In genomic region chr5:158841918-158842317, GRCh38 we compare ENCODE assay signal across 19 cellular contexts.
DNase-seq lines count a peak whose midpoint lies in the region; ATAC-seq and TF ChIP-seq lines count a peak whose summit lies in the region.
"Had no signal": no experiment of that assay in that cellular context is flagged by ENCODE, and none has a peak within 500 bp of the region (broad histone marks: within the 10 kb centered on the region; RNA-seq: fewer than 3 reads in every experiment).

No MANE protein-coding gene starts in this region.

- H3K4me3 ChIP-seq in left ventricle myocardium inferior: no peak overlapping the region
- no peak overlapping the region for H3K4me3 ChIP-seq in tibial artery
- H3K4me3 ChIP-seq: cardiac muscle cell, ovary, smooth muscle cell had no signal

- H3K9me3 ChIP-seq in left ventricle myocardium inferior (replicated peaks) (no peaks in the 10 kb centered on the region), tibial artery (no peaks in the 10 kb centered on the region)
- H3K9me3 ChIP-seq: ovary had no signal

- TF ChIP-seq CTCF in left ventricle myocardium inferior (IDR thresholded peaks at IDR 0.05; ENCODE audit: borderline replicate concordance): no peak
- no peak for TF ChIP-seq CTCF in tibial artery (IDR thresholded peaks at IDR 0.05)

- H3K27me3 ChIP-seq in left ventricle myocardium inferior (ENCODE audit: low read depth) (no peaks in the 10 kb centered on the region), tibial artery (no peaks in the 10 kb centered on the region)
- H3K27me3 ChIP-seq: cardiac muscle cell, foreskin keratinocyte, ovary had no signal

- ATAC-seq in GM21825 (IDR thresholded peaks at IDR 0.05; ENCODE audit: unreplicated experiment) (peak; percentile 62), HG03280 (IDR thresholded peaks at IDR 0.05; ENCODE audit: unreplicated experiment) (peak; percentile 65)
- ATAC-seq: activated CD4-positive, CD25-positive, alpha-beta regulatory T cell treated with anti-CD3 and anti-CD28 coated beads, Interleukin-2, amount 50 U/mL, for 24 hours; foreskin keratinocyte; T-cell had no signal

- H3K4me1 ChIP-seq in left ventricle myocardium inferior: peaks cover 21% of the 10 kb centered on the region
- H3K4me1 ChIP-seq in tibial artery: peaks cover 0 to 68% (median 17%) of the 10 kb centered on the region in 4 donors
- H3K4me1 ChIP-seq: foreskin keratinocyte had no signal

- DNase-seq in left ventricle myocardium inferior: no peak
- DNase-seq in cardiac septum (ENCODE audit: low spot score): no peak
- DNase-seq in tibial artery: no peak
- no peak for DNase-seq in DMS114 treated with DMSO at 0.1 percent for 48 hours (lab: John Stamatoyannopoulos, UW; ENCODE audit: unreplicated experiment)
- no peak for DNase-seq in GM03348 (ENCODE audit: low spot score)
- no peak for DNase-seq in NOMO-1 treated with dmso at 0.1 percent for 144 hours (lab: John Stamatoyannopoulos, UW; ENCODE audit: unreplicated experiment)
- DNase-seq: 8988T; effector memory CD4-positive, alpha-beta T cell; foreskin keratinocyte; H7; NCI-H2029; NCI-H526; ovary; T-cell had no signal

- intact Hi-C loops in left ventricle myocardium inferior (cut with micrococcal nuclease) (no loop called here), cardiac septum (cut with DNase I) (no loop called here), tibial artery (cut with DNase I; ENCODE audit: low total_unique reads) (no loop called here)

- H3K36me3 ChIP-seq in left ventricle myocardium inferior (no peaks in the 10 kb centered on the region), tibial artery (no peaks in the 10 kb centered on the region)
- H3K36me3 ChIP-seq: cardiac muscle cell, ovary had no signal

- peak overlapping the region; percentile 61 for H3K27ac ChIP-seq in left ventricle myocardium inferior (replicated peaks)
- H3K27ac ChIP-seq in tibial artery: peak overlapping the region; percentile 11 to 62
- H3K27ac ChIP-seq: cardiac muscle cell, foreskin keratinocyte, ovary had no signal
